In the genomic region with DNA sequence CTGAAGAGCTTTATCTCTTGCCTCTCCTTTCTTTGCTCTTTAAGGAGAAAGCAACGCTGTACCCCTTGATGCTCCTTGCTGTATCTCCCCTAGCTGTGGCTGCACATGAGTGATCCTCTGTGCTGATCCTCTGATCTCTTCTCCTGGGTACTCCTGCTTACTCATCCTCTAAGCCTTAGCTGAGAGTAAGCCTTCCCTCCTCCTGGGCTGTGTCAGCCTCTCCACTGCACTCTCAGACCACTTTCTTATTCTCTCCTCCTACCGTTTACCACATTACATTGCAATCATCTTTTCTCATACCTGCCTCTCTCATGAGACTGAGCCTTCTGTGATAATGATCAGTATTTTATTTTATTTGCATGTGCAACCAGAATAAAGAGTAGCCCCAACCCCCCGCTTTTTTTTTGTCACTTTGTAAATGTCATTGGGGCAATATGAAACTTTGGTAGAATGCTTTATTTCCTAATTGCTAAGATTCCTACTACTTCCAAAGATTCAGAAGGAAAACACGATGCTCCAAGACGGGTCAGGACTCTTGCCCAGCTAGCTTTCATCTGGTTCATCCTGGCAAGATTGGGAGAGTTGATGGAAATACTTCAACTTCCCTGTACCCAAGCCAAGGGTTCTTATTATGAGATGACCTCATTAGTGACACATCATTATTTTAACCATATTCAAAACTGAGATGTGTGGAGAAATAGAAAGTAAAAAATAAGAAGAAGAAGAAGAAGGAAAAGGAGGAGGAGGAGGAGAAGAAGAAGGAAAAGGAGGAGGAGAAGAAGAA, we compare ENCODE assay signal across 23 cellular contexts. TPM values are rescaled to one million over a fixed set of nuclear protein-coding genes. Genes with fewer than 3 reads are reported as not detected.
DNase-seq lines count a peak whose midpoint lies in the region; ATAC-seq, FAIRE-seq and TF ChIP-seq lines count a peak whose summit lies in the region.
"Had no signal": no experiment of that assay in that cellular context is flagged by ENCODE, and none has a peak within 500 bp of the region (broad histone marks: within the 10 kb centered on the region; RNA-seq: fewer than 3 reads in every experiment).

No MANE protein-coding gene starts in this region.

- no peaks in the 10 kb centered on the region for H3K9me3 Mint-ChIP-seq in HFFc6
- peaks cover 0 to 3% of the 10 kb centered on the region in 2 donors for H3K9me3 Mint-ChIP-seq in stimulated activated naive B cell treated with anti-CD40 and anti-IgM and Interleukin-4, amounts not matched to agents 10 μg/mL and 1 μg/mL and 100 μg/mL, for 72 hours

- no peak for FAIRE-seq in A549 (lab: Jason Lieb, UNC)
- FAIRE-seq: A204.1, pancreas had no signal

- 75% methylated on average over 5 of the region's 5 CpGs for WGBS in A549 (ENCODE audit: missing lambda C conversion rate)

- H3K4me3 ChIP-seq in A549 (no peak overlapping the region), RWPE2 (ENCODE audit: severe bottlenecking) (no peak overlapping the region), MM.1S (ENCODE audit: low read length) (no peak overlapping the region)
- H3K4me3 ChIP-seq: pancreas, upper lobe of left lung had no signal

- no peaks in the 10 kb centered on the region for H3K9me3 ChIP-seq in A549
- no peaks in the 10 kb centered on the region for H3K9me3 ChIP-seq in RWPE2 (ENCODE audit: severe bottlenecking)
- no peaks in the 10 kb centered on the region for H3K9me3 ChIP-seq in MM.1S (replicated peaks; ENCODE audit: insufficient read depth, low read length)
- H3K9me3 ChIP-seq: pancreas, upper lobe of left lung had no signal

- H3K27ac ChIP-seq in A549 (0 out of 6 replicates have a peak overlapping the region, but pooled peaks of 1 of the 2 experiments have one; percentile 10), RWPE2 (ENCODE audit: poor library complexity, severe bottlenecking) (no peak overlapping the region), MM.1S (ENCODE audit: low read length) (no peak overlapping the region)
- H3K27ac ChIP-seq: pancreas, upper lobe of left lung had no signal

- H4K20me1 ChIP-seq in MM.1S (ENCODE audit: insufficient read depth, low read length) = no peaks in the 10 kb centered on the region

- H3K27me3 ChIP-seq in RWPE2 (ENCODE audit: insufficient read depth, poor library complexity, severe bottlenecking) (no peaks in the 10 kb centered on the region), MM.1S (replicated peaks; ENCODE audit: insufficient read depth, low read length) (no peaks in the 10 kb centered on the region)
- H3K27me3 ChIP-seq: pancreas, upper lobe of left lung had no signal

- no peak for TF ChIP-seq RAD21 in A549 (conservative IDR thresholded peaks at IDR 0.05 in 1 of 2, IDR thresholded peaks at IDR 0.05 in 1 of 2)

- no peaks in the 10 kb centered on the region for H3K79me2 ChIP-seq in MM.1S (ENCODE audit: low read length)

- H3K9ac ChIP-seq in MM.1S (ENCODE audit: low read length) = no peak overlapping the region

- no peaks in the 10 kb centered on the region for H3F3A ChIP-seq in MM.1S (ENCODE audit: insufficient read depth, low read length)

- peak; percentile 49 to 80; a peak in 5 of 6 replicates for ATAC-seq in A549
- ATAC-seq in RWPE2 (ENCODE audit: low read depth) = peak; percentile 42
- ATAC-seq in HG03159 (IDR thresholded peaks at IDR 0.05; ENCODE audit: unreplicated experiment) = no peak
- no peak for ATAC-seq in GM18511 (IDR thresholded peaks at IDR 0.05; ENCODE audit: unreplicated experiment)
- ATAC-seq in stimulated activated naive B cell treated with anti-CD40 and anti-IgM and Interleukin-4, amounts not matched to agents 10 μg/mL and 1 μg/mL and 100 μg/mL, for 72 hours (replicated peaks) = no peak
- ATAC-seq: activated CD4-positive, CD25-positive, alpha-beta regulatory T cell treated with anti-CD3 and anti-CD28 coated beads, Interleukin-2, amount 50 U/mL, for 24 hours; pancreas; stimulated activated naive CD8-positive, alpha-beta T cell treated with anti-CD3 and anti-CD28 coated beads, Interleukin-15, amount 100 ng/mL, for 72 hours had no signal

- no peaks in the 10 kb centered on the region for H3K36me3 Mint-ChIP-seq in HFFc6 (ENCODE audit: low read depth)
- no peaks in the 10 kb centered on the region for H3K36me3 Mint-ChIP-seq in stimulated activated naive B cell treated with anti-CD40 and anti-IgM and Interleukin-4, amounts not matched to agents 10 μg/mL and 1 μg/mL and 100 μg/mL, for 72 hours
- H3K36me3 Mint-ChIP-seq: CD4-positive, CD25-positive, alpha-beta regulatory T cell had no signal

- peak in 1 of 2 experiments; percentile 45 for DNase-seq in A549 (ENCODE audit: low read depth in 1 of 2, low spot score in 1 of 2)
- peak; percentile 15 for DNase-seq in HFFc6
- DNase-seq in RWPE2 (ENCODE audit: low spot score) = no peak
- peak; percentile 28 for DNase-seq in fibroblast of peridontal ligament (ENCODE audit: extremely low read depth)
- DNase-seq in MM.1S = no peak
- no peak for DNase-seq in stimulated activated naive B cell treated with anti-CD40 and anti-IgM and Interleukin-4, amounts not matched to agents 10 μg/mL and 1 μg/mL and 100 μg/mL, for 72 hours
- DNase-seq: activated naive CD4-positive, alpha-beta T cell treated with anti-CD3 and anti-CD28 coated beads, Interleukin-2, amount 50 U/mL, for 16 hours; activated T-cell treated with anti-CD3 and anti-CD28 coated beads, Interleukin-2, amount 50 U/mL, for 48 hours; CD4-positive, CD25-positive, alpha-beta regulatory T cell; DMS153; hippocampal formation; islet precursor cell; NCI-H1436; pancreas; stimulated activated CD4-positive, alpha-beta T cell treated with anti-CD3 and anti-CD28 coated beads, Interleukin-2, amount 100 ng/mL, for 24 hours; stimulated activated naive CD8-positive, alpha-beta T cell treated with anti-CD3 and anti-CD28 coated beads, Interleukin-15, amount 100 ng/mL, for 72 hours; T-helper 9 cell; upper lobe of left lung had no signal

- POLR2A ChIA-PET in A549 (lab: Yijun Ruan, JAX) = no interaction called here

- no peak overlapping the region for H3K4me3 Mint-ChIP-seq in HFFc6
- H3K4me3 Mint-ChIP-seq in stimulated activated naive B cell treated with anti-CD40 and anti-IgM and Interleukin-4, amounts not matched to agents 10 μg/mL and 1 μg/mL and 100 μg/mL, for 72 hours = no peak overlapping the region
- H3K4me3 Mint-ChIP-seq: CD4-positive, CD25-positive, alpha-beta regulatory T cell; stimulated activated naive CD8-positive, alpha-beta T cell treated with anti-CD3 and anti-CD28 coated beads, Interleukin-15, amount 100 ng/mL, for 72 hours had no signal

- peaks cover 9% of the 10 kb centered on the region for H3K4me1 Mint-ChIP-seq in HFFc6 (ENCODE audit: low read depth)
- no peaks in the 10 kb centered on the region for H3K4me1 Mint-ChIP-seq in stimulated activated naive B cell treated with anti-CD40 and anti-IgM and Interleukin-4, amounts not matched to agents 10 μg/mL and 1 μg/mL and 100 μg/mL, for 72 hours
- H3K4me1 Mint-ChIP-seq: CD4-positive, CD25-positive, alpha-beta regulatory T cell; stimulated activated naive CD8-positive, alpha-beta T cell treated with anti-CD3 and anti-CD28 coated beads, Interleukin-15, amount 100 ng/mL, for 72 hours had no signal

- H3K9me2 ChIP-seq in MM.1S (replicated peaks; ENCODE audit: insufficient read depth, low read length) = no peaks in the 10 kb centered on the region

- no peak for TF ChIP-seq POLR2A in A549 (IDR thresholded peaks at IDR 0.05; ENCODE audit: low read length)

- H3K4me1 ChIP-seq in A549 = peaks cover 21% of the 10 kb centered on the region
- H3K4me1 ChIP-seq in RWPE2 (ENCODE audit: insufficient read depth, poor library complexity, severe bottlenecking) = peaks cover under 1% of the 10 kb centered on the region
- no peaks in the 10 kb centered on the region for H3K4me1 ChIP-seq in MM.1S (ENCODE audit: low read length)
- H3K4me1 ChIP-seq: pancreas had no signal

- no peak overlapping the region for H2AFZ ChIP-seq in MM.1S (ENCODE audit: low read length)

- CTCF ChIA-PET in A549 (lab: Yijun Ruan, JAX) = interaction anchor here (1.1 kb wide), 1 partner anchor 25 kb away, joined by 3 read pairs; the partner anchor contains the start of gene SOX9

- H3K36me3 ChIP-seq in RWPE2 (ENCODE audit: low read depth) = no peaks in the 10 kb centered on the region
- H3K36me3 ChIP-seq in MM.1S (replicated peaks; ENCODE audit: insufficient read depth, low read length) = no peaks in the 10 kb centered on the region
- H3K36me3 ChIP-seq: pancreas, upper lobe of left lung had no signal

- TF ChIP-seq EP300 in A549 (IDR thresholded peaks at IDR 0.05) = no peak

- no peak overlapping the region for H3K27ac Mint-ChIP-seq in HFFc6
- H3K27ac Mint-ChIP-seq in stimulated activated naive B cell treated with anti-CD40 and anti-IgM and Interleukin-4, amounts not matched to agents 10 μg/mL and 1 μg/mL and 100 μg/mL, for 72 hours = no peak overlapping the region
- H3K27ac Mint-ChIP-seq: CD4-positive, CD25-positive, alpha-beta regulatory T cell; stimulated activated naive CD8-positive, alpha-beta T cell treated with anti-CD3 and anti-CD28 coated beads, Interleukin-15, amount 100 ng/mL, for 72 hours had no signal

- peaks cover 7% of the 10 kb centered on the region for H3K27me3 Mint-ChIP-seq in HFFc6 (ENCODE audit: insufficient read depth)
- peaks cover 0 to under 1% of the 10 kb centered on the region in 2 donors for H3K27me3 Mint-ChIP-seq in stimulated activated naive B cell treated with anti-CD40 and anti-IgM and Interleukin-4, amounts not matched to agents 10 μg/mL and 1 μg/mL and 100 μg/mL, for 72 hours
- H3K27me3 Mint-ChIP-seq: CD4-positive, CD25-positive, alpha-beta regulatory T cell had no signal

- H3K4me2 ChIP-seq in A549 = no peak overlapping the region
- H3K4me2 ChIP-seq in MM.1S (ENCODE audit: low read depth, low read length) = no peak overlapping the region

- TF ChIP-seq CTCF in A549 (IDR thresholded peaks at IDR 0.05) = no peak
- TF ChIP-seq CTCF in HFFc6 (IDR thresholded peaks at IDR 0.05) = no peak
- no peak for TF ChIP-seq CTCF in RWPE2 (IDR thresholded peaks at IDR 0.05; ENCODE audit: poor library complexity, severe bottlenecking)
- no peak for TF ChIP-seq CTCF in MM.1S (IDR thresholded peaks at IDR 0.05; ENCODE audit: low read length)

TF ChIP-seq in A549, 52 proteins besides CTCF, POLR2A, EP300 and RAD21 (continues in another document):
- no peak for TF ChIP-seq JUNB (IDR thresholded peaks at IDR 0.05)
- no peak for TF ChIP-seq RNF2 (IDR thresholded peaks at IDR 0.05; ENCODE audit: borderline replicate concordance, low read depth)
- no peak for TF ChIP-seq CBX2 (IDR thresholded peaks at IDR 0.05; ENCODE audit: borderline replicate concordance, low read depth)
- TF ChIP-seq HOXA7 (CRISPR knock-in tag; IDR thresholded peaks at IDR 0.05) = no peak
- TF ChIP-seq KDM1A (IDR thresholded peaks at IDR 0.05; ENCODE audit: low read depth) = no peak

RNA-seq across cellular contexts. Expression of gene SOX9, which starts 25.3 kb away (rescaled TPM):
- polyA plus RNA-seq in A549 (2011; rRNA removed) (6.7 and 8.0 TPM in 2 replicates), A549 (2017; fragmentation: RNase III; extraction: RNeasy Plus Mini Kit Qiagen cat#74134 plus additional on column Dnase treatment) (9.6 to 14.5 TPM (median 12.3 TPM) in 3 replicates)
- polyA plus RNA-seq in A549 (2012; cell fraction: cytosol; rRNA removed) = 5.1 and 7.5 TPM in 2 replicates
- 16.9 and 18.6 TPM in 2 replicates for polyA plus RNA-seq in A549 (2012; cell fraction: nucleus; rRNA removed)
- polyA minus RNA-seq in A549 (2011; rRNA and poly(A)+ RNA removed) = 5.9 and 7.0 TPM in 2 replicates
- 1 to 10 TPM in 3 of 6 experiments, under 1 TPM in 3; 0.71 to 4.2 (median 1.00) TPM for total RNA-seq in HFFc6 (2021; fragmentation: NEBNext Ultra II Directional; extraction: Animal tissue kit (Norgen Biotek cat#: 25700))
- total RNA-seq: CD4-positive, CD25-positive, alpha-beta regulatory T cell; lung microvascular endothelial cell had no signal
- polyA plus RNA-seq: CD4-positive, CD25-positive, alpha-beta regulatory T cell had no signal

Comparison
In these comparisons a context has a peak if more than half of its experiments do, and no peak if none do; other contexts are left out.
1. ATAC-seq: peak in A549 (2 of 2) and RWPE2 (single experiment); none in HG03159 (single experiment), GM18511 (single experiment) and stimulated activated naive B cell treated with anti-CD40 and anti-IgM and Interleukin-4, amounts not matched to agents 10 μg/mL and 1 μg/mL and 100 μg/mL, for 72 hours (0 of 2).
2. DNase-seq: peak in HFFc6 (single experiment) and fibroblast of peridontal ligament (single experiment); none in RWPE2 (single experiment), MM.1S (single experiment) and stimulated activated naive B cell treated with anti-CD40 and anti-IgM and Interleukin-4, amounts not matched to agents 10 μg/mL and 1 μg/mL and 100 μg/mL, for 72 hours (single experiment).